ENCODE assay signal across 34 cellular contexts in genomic region chr4:140515423-140515822, GRCh38. TPM values are rescaled to one million over a fixed set of nuclear protein-coding genes. Genes with fewer than 3 reads are reported as not detected.
"Had no signal": no experiment of that assay in that cellular context is flagged by ENCODE, and none has a peak within 500 bp of the region (broad histone marks: within the 10 kb centered on the region; RNA-seq: fewer than 3 reads in every experiment).

No MANE protein-coding gene starts in this region.

- H3K9me3 ChIP-seq: lower lobe of right lung, mucosa of descending colon, neutrophil, psoas muscle, right atrium auricular region, stomach, testis, thyroid gland, transverse colon, upper lobe of left lung, vagina had no signal

- H3K27ac ChIP-seq: left lung, lower lobe of right lung, neutrophil, parathyroid adenoma, psoas muscle, right atrium auricular region, skin epidermis, stomach, testis, thyroid gland, transverse colon, upper lobe of left lung, vagina had no signal

- H3K36me3 ChIP-seq: left lung, lower lobe of right lung, neutrophil, right atrium auricular region, stomach, thyroid gland, transverse colon, upper lobe of left lung, vagina had no signal

- H3K4me3 ChIP-seq: left lung, lower lobe of right lung, mucosa of descending colon, psoas muscle, right atrium auricular region, skin epidermis, stomach, testis, thyroid gland, transverse colon, upper lobe of left lung, vagina had no signal

- H3K27me3 ChIP-seq: right atrium auricular region, stomach, testis, thyroid gland, transverse colon, upper lobe of left lung, vagina had no signal

- DNase-seq: hypothalamus; immature natural killer cell; kidney; left colon; left lung; lower lobe of right lung; mammary epithelial cell; mesenchymal stem cell; midbrain; mucosa of descending colon; naive thymus-derived CD4-positive, alpha-beta T cell; occipital lobe; psoas muscle; stimulated activated CD4-positive, alpha-beta T cell treated with anti-CD3 and anti-CD28 coated beads, Interleukin-12 subunit alpha, Interleukin-12 subunit beta, amount 100 ng/mL, for 4 hours; stimulated activated CD4-positive, alpha-beta T cell treated with anti-CD3 and anti-CD28 coated beads, Interleukin-15, amount 100 ng/mL, for 24 hours; stimulated activated CD4-positive, alpha-beta T cell treated with anti-CD3 and anti-CD28 coated beads, Interleukin-2, amount 100 ng/mL, for 24 hours; stimulated activated CD4-positive, alpha-beta T cell treated with anti-CD3 and anti-CD28 coated beads, Interleukin-4, amount 100 ng/mL, for 1 hour; stimulated activated naive B cell treated with anti-CD40 and anti-IgM and Interleukin-4, amounts not matched to agents 10 μg/mL and 1 μg/mL and 100 μg/mL, for 72 hours; stimulated activated naive CD8-positive, alpha-beta T cell treated with anti-CD3 and anti-CD28 coated beads, Interleukin-15, Interleukin-2, amounts not matched to agents 100 U/mL and 50 U/mL, for 24 hours; stomach; testis; thyroid gland; transverse colon; upper lobe of left lung had no signal

- H2AFZ ChIP-seq: parathyroid adenoma had no signal

- H3K79me2 ChIP-seq: parathyroid adenoma had no signal

- H3K9ac ChIP-seq: parathyroid adenoma had no signal

- ATAC-seq: left colon; left lung; lower lobe of right lung; mucosa of descending colon; naive thymus-derived CD4-positive, alpha-beta T cell; natural killer cell treated with Interleukin-12 subunit alpha and Interleukin-12 subunit beta and Interleukin-15 and Interleukin-18, amount 100 ng/mL, for 72 hours; psoas muscle; sciatic nerve; stimulated activated naive B cell treated with anti-CD40 and anti-IgM and Interleukin-4, amounts not matched to agents 10 μg/mL and 1 μg/mL and 100 μg/mL, for 72 hours; stimulated activated naive CD8-positive, alpha-beta T cell treated with anti-CD3 and anti-CD28 coated beads, Interleukin-15, Interleukin-2, amounts not matched to agents 100 U/mL and 50 U/mL, for 24 hours had no signal

- H3K4me1 ChIP-seq: left lung, lower lobe of right lung, parathyroid adenoma, psoas muscle, right atrium auricular region, stomach, testis, thyroid gland, transverse colon, upper lobe of left lung, vagina had no signal

RNA-seq across cellular contexts. Expression of gene MGAT4D, which starts 17.3 kb away (rescaled TPM):
- polyA plus RNA-seq: immature natural killer cell; liver; mammary epithelial cell; naive thymus-derived CD4-positive, alpha-beta T cell; psoas muscle; stomach; urinary bladder had no signal

RNA-seq across cellular contexts. Expression of gene UCP1, which starts 53.3 kb away (rescaled TPM):
- polyA plus RNA-seq: immature natural killer cell; liver; mammary epithelial cell; naive thymus-derived CD4-positive, alpha-beta T cell; neural cell; stomach; urinary bladder had no signal
